In the genomic region with DNA sequence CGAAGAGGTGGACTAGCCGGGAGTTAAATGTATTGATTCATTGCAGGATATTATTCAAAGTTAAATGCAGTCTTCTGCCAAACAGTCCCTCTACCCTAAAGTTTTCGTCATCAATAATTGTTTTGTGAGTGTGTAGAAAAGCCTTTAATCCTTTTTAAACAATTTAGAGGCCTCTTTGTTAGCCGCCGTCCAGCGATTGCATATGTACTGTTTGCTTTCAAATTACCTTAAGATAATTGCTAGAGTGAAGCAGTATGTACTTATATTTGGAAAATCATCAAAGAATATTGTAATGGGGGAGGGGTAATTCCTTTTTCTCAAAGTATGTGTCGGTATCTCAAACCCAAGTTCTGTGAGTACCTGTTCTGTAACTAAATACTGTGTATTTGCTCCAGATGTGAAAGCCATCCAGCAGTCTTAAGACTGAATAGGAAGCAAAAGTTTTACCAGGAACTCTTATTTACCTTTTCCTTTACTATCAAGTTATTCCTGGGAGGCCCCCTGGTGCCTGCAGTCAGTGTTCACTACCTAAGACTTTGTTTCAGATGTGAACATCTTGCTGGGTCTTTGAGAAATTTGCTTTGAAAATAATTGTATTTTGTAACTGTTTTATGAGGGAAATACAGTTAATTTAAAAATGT, we compare ENCODE assay signal across 1 cellular context.
TF ChIP-seq lines count a peak whose summit lies in the region.

No MANE protein-coding gene starts in this region.

TF ChIP-seq in K562, 482 proteins besides CTCF, POLR2A, EP300 and RAD21 (continued from another document):
- TF ChIP-seq, protein P1, sequence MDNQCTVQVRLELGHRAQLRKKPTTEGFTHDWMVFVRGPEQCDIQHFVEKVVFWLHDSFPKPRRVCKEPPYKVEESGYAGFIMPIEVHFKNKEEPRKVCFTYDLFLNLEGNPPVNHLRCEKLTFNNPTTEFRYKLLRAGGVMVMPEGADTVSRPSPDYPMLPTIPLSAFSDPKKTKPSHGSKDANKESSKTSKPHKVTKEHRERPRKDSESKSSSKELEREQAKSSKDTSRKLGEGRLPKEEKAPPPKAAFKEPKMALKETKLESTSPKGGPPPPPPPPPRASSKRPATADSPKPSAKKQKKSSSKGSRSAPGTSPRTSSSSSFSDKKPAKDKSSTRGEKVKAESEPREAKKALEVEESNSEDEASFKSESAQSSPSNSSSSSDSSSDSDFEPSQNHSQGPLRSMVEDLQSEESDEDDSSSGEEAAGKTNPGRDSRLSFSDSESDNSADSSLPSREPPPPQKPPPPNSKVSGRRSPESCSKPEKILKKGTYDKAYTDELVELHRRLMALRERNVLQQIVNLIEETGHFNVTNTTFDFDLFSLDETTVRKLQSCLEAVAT (IDR thresholded peaks at IDR 0.05): no peak
- TF ChIP-seq U2AF2 (optimal IDR thresholded peaks at IDR 0.05; ENCODE audit: low read depth, low read length) (no peak), NFYB (IDR thresholded peaks at IDR 0.05; ENCODE audit: extremely low read depth, insufficient read length) (no peak), SRSF3 (IDR thresholded peaks at IDR 0.05; ENCODE audit: insufficient read depth, low read length) (no peak), LARP7 (IDR thresholded peaks at IDR 0.05) (no peak), ZFP30 (CRISPR knock-in tag; IDR thresholded peaks at IDR 0.05; ENCODE audit: borderline replicate concordance) (no peak), MEF2A (IDR thresholded peaks at IDR 0.05; ENCODE audit: control insufficient read depth, low read depth, low read length) (no peak), SMARCB1 (IDR thresholded peaks at IDR 0.05; ENCODE audit: insufficient read length, low read depth) (no peak), EP400 (IDR thresholded peaks at IDR 0.05) (peak; percentile 37; the same call in 1 of the 2 replicates), ZNF766 (CRISPR knock-in tag; conservative IDR thresholded peaks at IDR 0.05) (no peak), ELF2 (CRISPR knock-in tag; IDR thresholded peaks at IDR 0.05) (no peak), PRPF4 (IDR thresholded peaks at IDR 0.05; ENCODE audit: insufficient read depth, low read depth, low read length, poor library complexity, severe bottlenecking) (no peak), IFI16 (CRISPR knock-in tag; IDR thresholded peaks at IDR 0.05) (no peak), MEIS2 (IDR thresholded peaks at IDR 0.05; ENCODE audit: partially characterized antibody) (no peak), KDM1A (IDR thresholded peaks at IDR 0.05) (0 out of 4 replicates have a peak, but pooled peaks of 1 of the 2 experiments have one; percentile 17), ZNF444 (CRISPR knock-in tag; IDR thresholded peaks at IDR 0.05) (no peak)
- TF ChIP-seq, protein P2, sequence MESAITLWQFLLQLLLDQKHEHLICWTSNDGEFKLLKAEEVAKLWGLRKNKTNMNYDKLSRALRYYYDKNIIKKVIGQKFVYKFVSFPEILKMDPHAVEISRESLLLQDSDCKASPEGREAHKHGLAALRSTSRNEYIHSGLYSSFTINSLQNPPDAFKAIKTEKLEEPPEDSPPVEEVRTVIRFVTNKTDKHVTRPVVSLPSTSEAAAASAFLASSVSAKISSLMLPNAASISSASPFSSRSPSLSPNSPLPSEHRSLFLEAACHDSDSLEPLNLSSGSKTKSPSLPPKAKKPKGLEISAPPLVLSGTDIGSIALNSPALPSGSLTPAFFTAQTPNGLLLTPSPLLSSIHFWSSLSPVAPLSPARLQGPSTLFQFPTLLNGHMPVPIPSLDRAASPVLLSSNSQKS (CRISPR knock-in tag; IDR thresholded peaks at IDR 0.05): no peak
- TF ChIP-seq, protein P3, sequence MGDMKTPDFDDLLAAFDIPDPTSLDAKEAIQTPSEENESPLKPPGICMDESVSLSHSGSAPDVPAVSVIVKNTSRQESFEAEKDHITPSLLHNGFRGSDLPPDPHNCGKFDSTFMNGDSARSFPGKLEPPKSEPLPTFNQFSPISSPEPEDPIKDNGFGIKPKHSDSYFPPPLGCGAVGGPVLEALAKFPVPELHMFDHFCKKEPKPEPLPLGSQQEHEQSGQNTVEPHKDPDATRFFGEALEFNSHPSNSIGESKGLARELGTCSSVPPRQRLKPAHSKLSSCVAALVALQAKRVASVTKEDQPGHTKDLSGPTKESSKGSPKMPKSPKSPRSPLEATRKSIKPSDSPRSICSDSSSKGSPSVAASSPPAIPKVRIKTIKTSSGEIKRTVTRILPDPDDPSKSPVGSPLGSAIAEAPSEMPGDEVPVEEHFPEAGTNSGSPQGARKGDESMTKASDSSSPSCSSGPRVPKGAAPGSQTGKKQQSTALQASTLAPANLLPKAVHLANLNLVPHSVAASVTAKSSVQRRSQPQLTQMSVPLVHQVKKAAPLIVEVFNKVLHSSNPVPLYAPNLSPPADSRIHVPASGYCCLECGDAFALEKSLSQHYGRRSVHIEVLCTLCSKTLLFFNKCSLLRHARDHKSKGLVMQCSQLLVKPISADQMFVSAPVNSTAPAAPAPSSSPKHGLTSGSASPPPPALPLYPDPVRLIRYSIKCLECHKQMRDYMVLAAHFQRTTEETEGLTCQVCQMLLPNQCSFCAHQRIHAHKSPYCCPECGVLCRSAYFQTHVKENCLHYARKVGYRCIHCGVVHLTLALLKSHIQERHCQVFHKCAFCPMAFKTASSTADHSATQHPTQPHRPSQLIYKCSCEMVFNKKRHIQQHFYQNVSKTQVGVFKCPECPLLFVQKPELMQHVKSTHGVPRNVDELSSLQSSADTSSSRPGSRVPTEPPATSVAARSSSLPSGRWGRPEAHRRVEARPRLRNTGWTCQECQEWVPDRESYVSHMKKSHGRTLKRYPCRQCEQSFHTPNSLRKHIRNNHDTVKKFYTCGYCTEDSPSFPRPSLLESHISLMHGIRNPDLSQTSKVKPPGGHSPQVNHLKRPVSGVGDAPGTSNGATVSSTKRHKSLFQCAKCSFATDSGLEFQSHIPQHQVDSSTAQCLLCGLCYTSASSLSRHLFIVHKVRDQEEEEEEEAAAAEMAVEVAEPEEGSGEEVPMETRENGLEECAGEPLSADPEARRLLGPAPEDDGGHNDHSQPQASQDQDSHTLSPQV (IDR thresholded peaks at IDR 0.05): 0 out of 2 replicates have a peak, but pooled peaks have one; percentile 45
- TF ChIP-seq, protein P4, sequence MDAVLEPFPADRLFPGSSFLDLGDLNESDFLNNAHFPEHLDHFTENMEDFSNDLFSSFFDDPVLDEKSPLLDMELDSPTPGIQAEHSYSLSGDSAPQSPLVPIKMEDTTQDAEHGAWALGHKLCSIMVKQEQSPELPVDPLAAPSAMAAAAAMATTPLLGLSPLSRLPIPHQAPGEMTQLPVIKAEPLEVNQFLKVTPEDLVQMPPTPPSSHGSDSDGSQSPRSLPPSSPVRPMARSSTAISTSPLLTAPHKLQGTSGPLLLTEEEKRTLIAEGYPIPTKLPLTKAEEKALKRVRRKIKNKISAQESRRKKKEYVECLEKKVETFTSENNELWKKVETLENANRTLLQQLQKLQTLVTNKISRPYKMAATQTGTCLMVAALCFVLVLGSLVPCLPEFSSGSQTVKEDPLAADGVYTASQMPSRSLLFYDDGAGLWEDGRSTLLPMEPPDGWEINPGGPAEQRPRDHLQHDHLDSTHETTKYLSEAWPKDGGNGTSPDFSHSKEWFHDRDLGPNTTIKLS (IDR thresholded peaks at IDR 0.05; ENCODE audit: borderline replicate concordance, low read depth): no peak
- TF ChIP-seq, protein P5, sequence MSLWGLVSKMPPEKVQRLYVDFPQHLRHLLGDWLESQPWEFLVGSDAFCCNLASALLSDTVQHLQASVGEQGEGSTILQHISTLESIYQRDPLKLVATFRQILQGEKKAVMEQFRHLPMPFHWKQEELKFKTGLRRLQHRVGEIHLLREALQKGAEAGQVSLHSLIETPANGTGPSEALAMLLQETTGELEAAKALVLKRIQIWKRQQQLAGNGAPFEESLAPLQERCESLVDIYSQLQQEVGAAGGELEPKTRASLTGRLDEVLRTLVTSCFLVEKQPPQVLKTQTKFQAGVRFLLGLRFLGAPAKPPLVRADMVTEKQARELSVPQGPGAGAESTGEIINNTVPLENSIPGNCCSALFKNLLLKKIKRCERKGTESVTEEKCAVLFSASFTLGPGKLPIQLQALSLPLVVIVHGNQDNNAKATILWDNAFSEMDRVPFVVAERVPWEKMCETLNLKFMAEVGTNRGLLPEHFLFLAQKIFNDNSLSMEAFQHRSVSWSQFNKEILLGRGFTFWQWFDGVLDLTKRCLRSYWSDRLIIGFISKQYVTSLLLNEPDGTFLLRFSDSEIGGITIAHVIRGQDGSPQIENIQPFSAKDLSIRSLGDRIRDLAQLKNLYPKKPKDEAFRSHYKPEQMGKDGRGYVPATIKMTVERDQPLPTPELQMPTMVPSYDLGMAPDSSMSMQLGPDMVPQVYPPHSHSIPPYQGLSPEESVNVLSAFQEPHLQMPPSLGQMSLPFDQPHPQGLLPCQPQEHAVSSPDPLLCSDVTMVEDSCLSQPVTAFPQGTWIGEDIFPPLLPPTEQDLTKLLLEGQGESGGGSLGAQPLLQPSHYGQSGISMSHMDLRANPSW (CRISPR knock-in tag; IDR thresholded peaks at IDR 0.05): no peak
- TF ChIP-seq, protein P6, sequence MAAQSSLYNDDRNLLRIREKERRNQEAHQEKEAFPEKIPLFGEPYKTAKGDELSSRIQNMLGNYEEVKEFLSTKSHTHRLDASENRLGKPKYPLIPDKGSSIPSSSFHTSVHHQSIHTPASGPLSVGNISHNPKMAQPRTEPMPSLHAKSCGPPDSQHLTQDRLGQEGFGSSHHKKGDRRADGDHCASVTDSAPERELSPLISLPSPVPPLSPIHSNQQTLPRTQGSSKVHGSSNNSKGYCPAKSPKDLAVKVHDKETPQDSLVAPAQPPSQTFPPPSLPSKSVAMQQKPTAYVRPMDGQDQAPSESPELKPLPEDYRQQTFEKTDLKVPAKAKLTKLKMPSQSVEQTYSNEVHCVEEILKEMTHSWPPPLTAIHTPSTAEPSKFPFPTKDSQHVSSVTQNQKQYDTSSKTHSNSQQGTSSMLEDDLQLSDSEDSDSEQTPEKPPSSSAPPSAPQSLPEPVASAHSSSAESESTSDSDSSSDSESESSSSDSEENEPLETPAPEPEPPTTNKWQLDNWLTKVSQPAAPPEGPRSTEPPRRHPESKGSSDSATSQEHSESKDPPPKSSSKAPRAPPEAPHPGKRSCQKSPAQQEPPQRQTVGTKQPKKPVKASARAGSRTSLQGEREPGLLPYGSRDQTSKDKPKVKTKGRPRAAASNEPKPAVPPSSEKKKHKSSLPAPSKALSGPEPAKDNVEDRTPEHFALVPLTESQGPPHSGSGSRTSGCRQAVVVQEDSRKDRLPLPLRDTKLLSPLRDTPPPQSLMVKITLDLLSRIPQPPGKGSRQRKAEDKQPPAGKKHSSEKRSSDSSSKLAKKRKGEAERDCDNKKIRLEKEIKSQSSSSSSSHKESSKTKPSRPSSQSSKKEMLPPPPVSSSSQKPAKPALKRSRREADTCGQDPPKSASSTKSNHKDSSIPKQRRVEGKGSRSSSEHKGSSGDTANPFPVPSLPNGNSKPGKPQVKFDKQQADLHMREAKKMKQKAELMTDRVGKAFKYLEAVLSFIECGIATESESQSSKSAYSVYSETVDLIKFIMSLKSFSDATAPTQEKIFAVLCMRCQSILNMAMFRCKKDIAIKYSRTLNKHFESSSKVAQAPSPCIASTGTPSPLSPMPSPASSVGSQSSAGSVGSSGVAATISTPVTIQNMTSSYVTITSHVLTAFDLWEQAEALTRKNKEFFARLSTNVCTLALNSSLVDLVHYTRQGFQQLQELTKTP (IDR thresholded peaks at IDR 0.05; ENCODE audit: low read depth in 1 of 2, partially characterized antibody in 2 of 2): no peak
- TF ChIP-seq, protein P7, sequence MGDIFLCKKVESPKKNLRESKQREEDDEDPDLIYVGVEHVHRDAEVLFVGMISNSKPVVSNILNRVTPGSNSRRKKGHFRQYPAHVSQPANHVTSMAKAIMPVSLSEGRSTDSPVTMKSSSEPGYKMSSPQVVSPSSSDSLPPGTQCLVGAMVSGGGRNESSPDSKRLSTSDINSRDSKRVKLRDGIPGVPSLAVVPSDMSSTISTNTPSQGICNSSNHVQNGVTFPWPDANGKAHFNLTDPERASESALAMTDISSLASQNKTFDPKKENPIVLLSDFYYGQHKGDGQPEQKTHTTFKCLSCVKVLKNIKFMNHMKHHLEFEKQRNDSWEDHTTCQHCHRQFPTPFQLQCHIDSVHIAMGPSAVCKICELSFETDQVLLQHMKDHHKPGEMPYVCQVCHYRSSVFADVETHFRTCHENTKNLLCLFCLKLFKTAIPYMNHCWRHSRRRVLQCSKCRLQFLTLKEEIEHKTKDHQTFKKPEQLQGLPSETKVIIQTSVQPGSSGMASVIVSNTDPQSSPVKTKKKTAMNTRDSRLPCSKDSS (IDR thresholded peaks at IDR 0.05; ENCODE audit: low read depth, partially characterized antibody): no peak
- TF ChIP-seq, protein P8, sequence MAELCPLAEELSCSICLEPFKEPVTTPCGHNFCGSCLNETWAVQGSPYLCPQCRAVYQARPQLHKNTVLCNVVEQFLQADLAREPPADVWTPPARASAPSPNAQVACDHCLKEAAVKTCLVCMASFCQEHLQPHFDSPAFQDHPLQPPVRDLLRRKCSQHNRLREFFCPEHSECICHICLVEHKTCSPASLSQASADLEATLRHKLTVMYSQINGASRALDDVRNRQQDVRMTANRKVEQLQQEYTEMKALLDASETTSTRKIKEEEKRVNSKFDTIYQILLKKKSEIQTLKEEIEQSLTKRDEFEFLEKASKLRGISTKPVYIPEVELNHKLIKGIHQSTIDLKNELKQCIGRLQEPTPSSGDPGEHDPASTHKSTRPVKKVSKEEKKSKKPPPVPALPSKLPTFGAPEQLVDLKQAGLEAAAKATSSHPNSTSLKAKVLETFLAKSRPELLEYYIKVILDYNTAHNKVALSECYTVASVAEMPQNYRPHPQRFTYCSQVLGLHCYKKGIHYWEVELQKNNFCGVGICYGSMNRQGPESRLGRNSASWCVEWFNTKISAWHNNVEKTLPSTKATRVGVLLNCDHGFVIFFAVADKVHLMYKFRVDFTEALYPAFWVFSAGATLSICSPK (IDR thresholded peaks at IDR 0.05; ENCODE audit: borderline replicate concordance): no peak
- TF ChIP-seq, protein P9, sequence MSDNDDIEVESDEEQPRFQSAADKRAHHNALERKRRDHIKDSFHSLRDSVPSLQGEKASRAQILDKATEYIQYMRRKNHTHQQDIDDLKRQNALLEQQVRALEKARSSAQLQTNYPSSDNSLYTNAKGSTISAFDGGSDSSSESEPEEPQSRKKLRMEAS (CRISPR knock-in tag; IDR thresholded peaks at IDR 0.05): no peak
- TF ChIP-seq, protein P10, sequence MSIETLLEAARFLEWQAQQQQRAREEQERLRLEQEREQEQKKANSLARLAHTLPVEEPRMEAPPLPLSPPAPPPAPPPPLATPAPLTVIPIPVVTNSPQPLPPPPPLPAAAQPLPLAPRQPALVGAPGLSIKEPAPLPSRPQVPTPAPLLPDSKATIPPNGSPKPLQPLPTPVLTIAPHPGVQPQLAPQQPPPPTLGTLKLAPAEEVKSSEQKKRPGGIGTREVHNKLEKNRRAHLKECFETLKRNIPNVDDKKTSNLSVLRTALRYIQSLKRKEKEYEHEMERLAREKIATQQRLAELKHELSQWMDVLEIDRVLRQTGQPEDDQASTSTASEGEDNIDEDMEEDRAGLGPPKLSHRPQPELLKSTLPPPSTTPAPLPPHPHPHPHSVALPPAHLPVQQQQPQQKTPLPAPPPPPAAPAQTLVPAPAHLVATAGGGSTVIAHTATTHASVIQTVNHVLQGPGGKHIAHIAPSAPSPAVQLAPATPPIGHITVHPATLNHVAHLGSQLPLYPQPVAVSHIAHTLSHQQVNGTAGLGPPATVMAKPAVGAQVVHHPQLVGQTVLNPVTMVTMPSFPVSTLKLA (conservative IDR thresholded peaks at IDR 0.05): peak; percentile 44 to 47; a peak in 2 of 4 replicates
